ENCODE assay signal across 9 cellular contexts in genomic region chr16:28609631-28610594, GRCh38. TPM values are rescaled to one million over a fixed set of nuclear protein-coding genes. Genes with fewer than 3 reads are reported as not detected.
DNase-seq lines count a peak whose midpoint lies in the region; ATAC-seq and TF ChIP-seq lines count a peak whose summit lies in the region.
"Had no signal": no experiment of that assay in that cellular context is flagged by ENCODE, and none has a peak within 500 bp of the region (broad histone marks: within the 10 kb centered on the region; RNA-seq: fewer than 3 reads in every experiment).

Gene SULT1A1 (minus strand): TSS chr16:28610044. CDS start chr16:28608855, 1,189 bp downstream.

- no peaks in the 10 kb centered on the region for H3K36me3 Mint-ChIP-seq in activated CD4-positive, alpha-beta T cell treated with anti-CD3 and anti-CD28 coated beads, Interleukin-2, amount 10 ng/mL, durations not matched to agents 24 days and 14 days (ENCODE audit: low read depth)

- DNase-seq in activated CD4-positive, alpha-beta T cell treated with anti-CD3 and anti-CD28 coated beads, Interleukin-2, amount 10 ng/mL, durations not matched to agents 24 days and 14 days, result no peak
- no peak for DNase-seq in activated CD4-positive, alpha-beta T cell treated with anti-CD3 and anti-CD28 coated beads, Interleukin-2, amount 50 U/mL, for 4 hours
- DNase-seq in body of pancreas (peak; percentile 79 to 94 (median 90)), right lobe of liver (peak; percentile 91 to 97 (median 96)), suprapubic skin (ENCODE audit: low spot score in 2 of 2) (peak in 1 of 2 donors; percentile 83), retina (no peak), MM.1S (no peak)
- DNase-seq: PC-3 had no signal

- no peaks in the 10 kb centered on the region for H3K9me2 ChIP-seq in MM.1S (replicated peaks; ENCODE audit: insufficient read depth, low read length)

- H3K9ac ChIP-seq in MM.1S (ENCODE audit: low read length), result no peak within 1 kb of the TSS

- intact Hi-C loops in activated CD4-positive, alpha-beta T cell treated with anti-CD3 and anti-CD28 coated beads, Interleukin-2, amount 10 ng/mL, durations not matched to agents 24 days and 14 days (cut with micrococcal nuclease), result no loop called here
- intact Hi-C loops in body of pancreas (cut with DNase I), result no loop called here
- intact Hi-C loops in right lobe of liver (cut with DNase I), result no loop called here

- H3K79me2 ChIP-seq in MM.1S (ENCODE audit: low read length), result no peaks in the 10 kb centered on the region

- H3K27ac ChIP-seq in body of pancreas (peak within 1 kb of the TSS; percentile 61 to 73 (median 70)), right lobe of liver (peak within 1 kb of the TSS; percentile 59 to 83 (median 61)), suprapubic skin (no peak within 1 kb of the TSS), MM.1S (ENCODE audit: low read length) (no peak within 1 kb of the TSS)

- no peaks in the 10 kb centered on the region for H3F3A ChIP-seq in MM.1S (ENCODE audit: insufficient read depth, low read length)

- TF ChIP-seq CTCF in body of pancreas (IDR thresholded peaks at IDR 0.05), result no peak
- TF ChIP-seq CTCF in right lobe of liver (IDR thresholded peaks at IDR 0.05), result no peak
- no peak for TF ChIP-seq CTCF in suprapubic skin (IDR thresholded peaks at IDR 0.05)
- no peak for TF ChIP-seq CTCF in MM.1S (IDR thresholded peaks at IDR 0.05; ENCODE audit: low read length)

- H3K4me2 ChIP-seq in MM.1S (ENCODE audit: low read depth, low read length), result no peak within 1 kb of the TSS

- no peak within 1 kb of the TSS for H2AFZ ChIP-seq in MM.1S (ENCODE audit: low read length)

- H3K4me3 Mint-ChIP-seq in activated CD4-positive, alpha-beta T cell treated with anti-CD3 and anti-CD28 coated beads, Interleukin-2, amount 10 ng/mL, durations not matched to agents 24 days and 14 days, result no peak within 1 kb of the TSS

- H3K27me3 ChIP-seq in body of pancreas (no peaks in the 10 kb centered on the region), right lobe of liver (no peaks in the 10 kb centered on the region), suprapubic skin (no peaks in the 10 kb centered on the region), MM.1S (replicated peaks; ENCODE audit: insufficient read depth, low read length) (no peaks in the 10 kb centered on the region)

- ATAC-seq in body of pancreas (peak; percentile 87), right lobe of liver (peak; percentile 82 to 86 (median 84)), GM21619 (IDR thresholded peaks at IDR 0.05; ENCODE audit: unreplicated experiment) (no peak)
- ATAC-seq: PC-3 had no signal

- no peak within 1 kb of the TSS for H3K27ac Mint-ChIP-seq in activated CD4-positive, alpha-beta T cell treated with anti-CD3 and anti-CD28 coated beads, Interleukin-2, amount 10 ng/mL, durations not matched to agents 24 days and 14 days

- H3K4me1 ChIP-seq in body of pancreas (peaks cover 30% of the 10 kb centered on the region), right lobe of liver (peaks cover 0 to 36% (median 7%) of the 10 kb centered on the region in 4 donors), suprapubic skin (peaks cover 19% of the 10 kb centered on the region), MM.1S (ENCODE audit: low read length) (no peaks in the 10 kb centered on the region)

- H3K27me3 Mint-ChIP-seq in activated CD4-positive, alpha-beta T cell treated with anti-CD3 and anti-CD28 coated beads, Interleukin-2, amount 10 ng/mL, durations not matched to agents 24 days and 14 days, result no peaks in the 10 kb centered on the region

- 11% methylated on average over 9 to 11 of the region's 11 CpGs for WGBS in body of pancreas, 2 donors
- WGBS in right lobe of liver (ENCODE audit: insufficient coverage, low coverage, low lambda C conversion rate, missing lambda C conversion rate), result 18% methylated on average over 11 of the region's 11 CpGs
- 42% methylated on average over 11 of the region's 11 CpGs for WGBS in suprapubic skin

- TF ChIP-seq POLR2A in body of pancreas (IDR thresholded peaks at IDR 0.05), result peak in 2 of 3 donors; percentile 27 to 31
- TF ChIP-seq POLR2A in right lobe of liver (IDR thresholded peaks at IDR 0.05), result peak; percentile 66
- no peak for TF ChIP-seq POLR2A in suprapubic skin (IDR thresholded peaks at IDR 0.05)

- no peak for TF ChIP-seq EP300 in suprapubic skin (IDR thresholded peaks at IDR 0.05)

- H3K4me3 ChIP-seq in body of pancreas (no peak within 1 kb of the TSS), right lobe of liver (peak within 1 kb of the TSS; percentile 48 to 73 (median 62)), suprapubic skin (peak within 1 kb of the TSS; percentile 28), MM.1S (ENCODE audit: low read length) (no peak within 1 kb of the TSS)

- no peaks in the 10 kb centered on the region for H3K9me3 ChIP-seq in body of pancreas
- H3K9me3 ChIP-seq in right lobe of liver, result no peaks in the 10 kb centered on the region
- H3K9me3 ChIP-seq in suprapubic skin, result no peaks in the 10 kb centered on the region
- H3K9me3 ChIP-seq in MM.1S (replicated peaks; ENCODE audit: insufficient read depth, low read length), result no peaks in the 10 kb centered on the region

- H3K4me1 Mint-ChIP-seq in activated CD4-positive, alpha-beta T cell treated with anti-CD3 and anti-CD28 coated beads, Interleukin-2, amount 10 ng/mL, durations not matched to agents 24 days and 14 days, result peaks cover 5% of the 10 kb centered on the region

- peaks cover 0 to under 1% of the 10 kb centered on the region in 2 donors for H3K36me3 ChIP-seq in body of pancreas (replicated peaks in 1 of 2; ENCODE audit: insufficient read depth in 1 of 2, low read depth in 2 of 2)
- peaks cover 0 to 17% (median 9%) of the 10 kb centered on the region in 4 donors for H3K36me3 ChIP-seq in right lobe of liver
- no peaks in the 10 kb centered on the region for H3K36me3 ChIP-seq in suprapubic skin
- H3K36me3 ChIP-seq in MM.1S (replicated peaks; ENCODE audit: insufficient read depth, low read length), result no peaks in the 10 kb centered on the region

- no peaks in the 10 kb centered on the region for H4K20me1 ChIP-seq in MM.1S (ENCODE audit: insufficient read depth, low read length)

- H3K9me3 Mint-ChIP-seq in activated CD4-positive, alpha-beta T cell treated with anti-CD3 and anti-CD28 coated beads, Interleukin-2, amount 10 ng/mL, durations not matched to agents 24 days and 14 days, result no peaks in the 10 kb centered on the region

RNA-seq across cellular contexts. Expression of gene SULT1A1, which starts in this region (rescaled TPM):
- 9.4 and 12.1 TPM in 2 replicates for total RNA-seq in activated CD4-positive, alpha-beta T cell treated with anti-CD3 and anti-CD28 coated beads, Interleukin-2, amount 10 ng/mL, durations not matched to agents 24 days and 14 days
- total RNA-seq in body of pancreas, result 10 to 100 TPM; 26.7 to 35.6 TPM
- 100 to 1,000 TPM; 132 to 335 (median 207) TPM for total RNA-seq in right lobe of liver
- 1 to 10 TPM; 1.1 to 9.4 (median 2.6) TPM for total RNA-seq in suprapubic skin

Comparison
In these comparisons a context has a peak if more than half of its experiments do, and no peak if none do; other contexts are left out.
1. DNase-seq: peak in body of pancreas (4 of 4) and right lobe of liver (3 of 3); none in activated CD4-positive, alpha-beta T cell treated with anti-CD3 and anti-CD28 coated beads, Interleukin-2, amount 10 ng/mL, durations not matched to agents 24 days and 14 days (single experiment), activated CD4-positive, alpha-beta T cell treated with anti-CD3 and anti-CD28 coated beads, Interleukin-2, amount 50 U/mL, for 4 hours (0 of 2), retina (single experiment) and MM.1S (single experiment).
2. H3K27ac ChIP-seq: peak in body of pancreas (4 of 4) and right lobe of liver (3 of 3); none in suprapubic skin (single experiment) and MM.1S (single experiment).
3. H3K4me3 ChIP-seq: peak in right lobe of liver (3 of 3) and suprapubic skin (single experiment); none in body of pancreas (0 of 2) and MM.1S (single experiment).
4. POLR2A ChIP-seq: peak in body of pancreas (2 of 3) and right lobe of liver (single experiment); none in suprapubic skin (0 of 2).